In genomic region chr14:76810953-76811400, GRCh38 we compare ENCODE assay signal across 8 cellular contexts. TPM values are rescaled to one million over a fixed set of nuclear protein-coding genes. Genes with fewer than 3 reads are reported as not detected.
A peak's percentile ranks its signal among the peaks of the same experiment; 100 is the strongest.
DNase-seq lines count a peak whose midpoint lies in the region; ATAC-seq, FAIRE-seq and TF ChIP-seq lines count a peak whose summit lies in the region.

No MANE protein-coding gene starts in this region.

- peak overlapping the region; percentile 84 for H3K9ac ChIP-seq in skeletal muscle satellite cell (ENCODE audit: low read depth, low read length)

- peak overlapping the region; percentile 96 for H3K4me2 ChIP-seq in hepatocyte
- peak overlapping the region; percentile 87 for H3K4me2 ChIP-seq in skeletal muscle satellite cell (ENCODE audit: low read length)

- H3K4me1 ChIP-seq in hepatocyte (ENCODE audit: insufficient read depth): no peaks in the 10 kb centered on the region
- peaks cover 12% of the 10 kb centered on the region for H3K4me1 ChIP-seq in skeletal muscle satellite cell (ENCODE audit: control insufficient read depth, insufficient read depth, low read length)

- no peaks in the 10 kb centered on the region for H3K9me2 ChIP-seq in hepatocyte (replicated peaks; ENCODE audit: insufficient read depth)

- DNase-seq in AG09309 (ENCODE audit: low read depth) (no peak), NCI-H2081 treated with DMSO at 0.1 percent for 48 hours (lab: John Stamatoyannopoulos, UW) (peak; percentile 6), hepatocyte (ENCODE audit: low spot score) (peak; percentile 44), SHP77 treated with DMSO at 0.1 percent for 48 hours (lab: John Stamatoyannopoulos, UW) (no peak)

- peak; percentile 69 for FAIRE-seq in G401.6 (lab: Jason Lieb, UNC)

- TF ChIP-seq CTCF in AG09309 (IDR thresholded peaks at IDR 0.05; ENCODE audit: control insufficient read depth, insufficient read depth, low read depth, low read length, missing control alignments): peak; percentile 61
- TF ChIP-seq CTCF in hepatocyte (IDR thresholded peaks at IDR 0.05; ENCODE audit: poor library complexity): peak; percentile 47

- H3K27me3 ChIP-seq in hepatocyte (no peaks in the 10 kb centered on the region), skeletal muscle satellite cell (ENCODE audit: control insufficient read depth, insufficient read depth, low read length) (peaks cover 1% of the 10 kb centered on the region)

- WGBS in hepatocyte (ENCODE audit: low lambda C conversion rate, missing lambda C conversion rate): 14% methylated on average over 9 of the region's 9 CpGs

- H3K9me3 ChIP-seq in hepatocyte (ENCODE audit: low read depth): no peaks in the 10 kb centered on the region
- H3K9me3 ChIP-seq in skeletal muscle satellite cell (replicated peaks; ENCODE audit: low read length): no peaks in the 10 kb centered on the region

- H3K27ac ChIP-seq in angular gyrus (ENCODE audit: low read depth, low read length) (peak overlapping the region; percentile 63), hepatocyte (peak overlapping the region; percentile 25)

- H3K4me3 ChIP-seq in AG09309 (ENCODE audit: control insufficient read depth, low read depth, low read length) (peak overlapping the region; percentile 33), hepatocyte (no peak overlapping the region), skeletal muscle satellite cell (ENCODE audit: low read length) (peak overlapping the region; percentile 87)

- no peaks in the 10 kb centered on the region for H4K20me1 ChIP-seq in hepatocyte (ENCODE audit: insufficient read depth, poor library complexity, severe bottlenecking)

- H3K36me3 ChIP-seq in hepatocyte (replicated peaks; ENCODE audit: insufficient read depth, low read depth) (no peaks in the 10 kb centered on the region), skeletal muscle satellite cell (ENCODE audit: insufficient read depth, low read length) (peaks cover 7% of the 10 kb centered on the region)

- ATAC-seq in HG03571 (IDR thresholded peaks at IDR 0.05; ENCODE audit: unreplicated experiment): no peak

- peaks cover 24% of the 10 kb centered on the region for H3K79me2 ChIP-seq in hepatocyte

- no peak overlapping the region for H2AFZ ChIP-seq in hepatocyte

RNA-seq across cellular contexts. Expression of gene ANGEL1, which starts 1.7 kb away (rescaled TPM):
- 15.3 and 18.7 TPM in 2 replicates for total RNA-seq in hepatocyte
- polyA plus RNA-seq in hepatocyte: 11.0 and 15.8 TPM in 2 replicates
- total RNA-seq in skeletal muscle satellite cell (2012; rRNA removed): 7.0 and 10.1 TPM in 2 replicates

RNA-seq across cellular contexts. Expression of gene LRRC74A, which starts 15.2 kb away (rescaled TPM):
- total RNA-seq in hepatocyte: not detected in 2 replicates
- not detected in 2 replicates for polyA plus RNA-seq in hepatocyte
- total RNA-seq in skeletal muscle satellite cell (2012; rRNA removed): not detected in 2 replicates

RNA-seq across cellular contexts. Expression of gene VASH1, which starts 49.7 kb away (rescaled TPM):
- total RNA-seq in hepatocyte: 4.8 and 6.8 TPM in 2 replicates
- polyA plus RNA-seq in hepatocyte: 6.0 and 6.3 TPM in 2 replicates
- total RNA-seq in skeletal muscle satellite cell (2012; rRNA removed): 2.8 and 4.2 TPM in 2 replicates

Comparison
In these comparisons a context has a peak if more than half of its experiments do, and no peak if none do; other contexts are left out.
1. DNase-seq: peak in NCI-H2081 treated with DMSO at 0.1 percent for 48 hours (single experiment) and hepatocyte (single experiment); none in AG09309 (single experiment) and SHP77 treated with DMSO at 0.1 percent for 48 hours (single experiment).